In the genomic region with DNA sequence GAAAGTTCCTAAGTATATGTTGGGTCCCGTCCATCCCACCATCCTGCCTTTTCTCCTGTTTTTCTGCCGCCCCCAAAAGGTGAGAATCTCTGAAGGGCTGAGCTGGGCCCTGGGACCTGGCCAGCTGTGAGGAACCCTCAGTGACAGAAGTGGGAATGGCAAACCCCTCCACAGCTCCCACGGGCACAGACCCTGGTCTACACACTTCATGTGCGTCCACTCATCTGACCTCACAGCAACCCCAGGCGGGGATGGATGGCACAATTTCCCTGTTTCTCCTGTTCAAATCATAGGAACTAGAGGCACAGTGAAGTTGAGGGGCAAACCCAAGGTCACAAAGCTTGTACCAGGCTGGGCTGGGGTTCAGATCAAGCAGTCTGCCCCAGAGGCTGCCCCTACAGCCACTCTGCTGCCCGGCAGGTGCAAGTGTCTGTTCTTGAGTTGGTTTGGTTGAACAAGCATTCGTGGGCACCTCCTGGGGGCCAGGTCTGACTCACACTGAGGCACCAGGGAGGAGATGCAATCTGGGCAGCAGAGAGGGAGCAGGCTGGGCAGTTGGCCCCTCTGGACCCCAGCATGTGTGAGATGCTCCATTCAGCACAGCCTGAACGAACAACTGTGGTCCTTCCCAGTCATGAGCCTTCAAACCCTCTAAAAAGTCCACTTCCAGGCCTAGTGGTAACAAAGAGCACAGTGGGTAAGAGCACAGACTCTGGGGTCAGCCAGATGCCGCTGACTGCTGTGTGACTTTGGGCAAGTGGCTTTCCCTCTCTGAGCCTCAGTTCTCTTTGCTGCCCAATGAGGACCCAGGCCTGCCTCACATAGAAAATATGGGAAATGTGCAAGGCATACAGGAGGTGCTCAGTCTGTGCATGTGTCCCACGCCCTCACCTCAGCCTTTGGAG, we compare ENCODE assay signal across 20 cellular contexts. TPM values are rescaled to one million over a fixed set of nuclear protein-coding genes. Genes with fewer than 3 reads are reported as not detected.
"Had no signal": no experiment of that assay in that cellular context is flagged by ENCODE, and none has a peak within 500 bp of the region (broad histone marks: within the 10 kb centered on the region; RNA-seq: fewer than 3 reads in every experiment).

No MANE protein-coding gene starts in this region.

- H3K27ac ChIP-seq: breast epithelium, ovary had no signal

- H3K4me3 ChIP-seq: breast epithelium, heart left ventricle, ovary, tibial artery, uterus had no signal

- H3K27me3 ChIP-seq: breast epithelium, heart left ventricle, ovary, tibial artery, uterus had no signal

- H3K9me3 ChIP-seq: breast epithelium, heart left ventricle, ovary, tibial artery, uterus had no signal

- H3K36me3 ChIP-seq: breast epithelium, heart left ventricle, ovary, tibial artery, uterus had no signal

- DNase-seq: activated B cell treated with CpG ODN at 0.5 μM for 24 hours; activated CD4-positive, alpha-beta T cell treated with anti-CD3 and anti-CD28 coated beads for 48 hours; activated CD8-positive, alpha-beta memory T cell treated with anti-CD3 and anti-CD28 coated beads, Interleukin-2, amount 50 U/mL, for 48 hours; activated gamma-delta T cell; activated T-cell treated with anti-CD3 and anti-CD28 coated beads, Interleukin-2, amount 50 U/mL, for 72 hours; amygdala; dermis blood vessel endothelial cell; effector memory CD8-positive, alpha-beta T cell; foreskin melanocyte; mammary epithelial cell; ovary; stimulated activated CD4-positive, alpha-beta T cell treated with anti-CD3 and anti-CD28 coated beads, Interleukin-12 subunit alpha, Interleukin-12 subunit beta, amount 100 ng/mL, for 4 hours; SW 1271; tibial artery; uterus had no signal

- ATAC-seq: activated T-cell treated with anti-CD3 and anti-CD28 coated beads, Interleukin-2, amount 50 U/mL, for 72 hours; effector memory CD8-positive, alpha-beta T cell; heart left ventricle; natural killer cell treated with Interleukin-12 subunit alpha and Interleukin-12 subunit beta and Interleukin-15 and Interleukin-18, amount 100 ng/mL, for 72 hours; stimulated activated memory B cell treated with anti-CD40 and anti-IgM and Interleukin-4, amounts not matched to agents 10 μg/mL and 1 μg/mL and 100 μg/mL, for 72 hours had no signal

RNA-seq across cellular contexts. Expression of gene EDN2, which starts 4.0 kb away (rescaled TPM):
- polyA plus RNA-seq: fibroblast of lung, ovary had no signal
